Comparison of ENCODE assay signal across 19 cellular contexts in genomic region chrX:39832211-39832610, GRCh38.
DNase-seq lines count a peak whose midpoint lies in the region; ATAC-seq and TF ChIP-seq lines count a peak whose summit lies in the region.
"Had no signal": no experiment of that assay in that cellular context is flagged by ENCODE, and none has a peak within 500 bp of the region (broad histone marks: within the 10 kb centered on the region; RNA-seq: fewer than 3 reads in every experiment).

No MANE protein-coding gene starts in this region.

- H3K27ac Mint-ChIP-seq in neural progenitor cell, result peak overlapping the region; percentile 93
- H3K27ac Mint-ChIP-seq in activated CD8-positive, alpha-beta T cell treated with anti-CD3 and anti-CD28 coated beads, Interleukin-2, amount 10 ng/mL, durations not matched to agents 7 days and 5 days, result no peak overlapping the region
- H3K27ac Mint-ChIP-seq: B cell; CD4-positive, CD25-positive, alpha-beta regulatory T cell; CD8-positive, alpha-beta T cell; GM23338 had no signal

- TF ChIP-seq CTCF in IMR-90 (conservative IDR thresholded peaks at IDR 0.05; ENCODE audit: low read depth, low read length), result no peak
- no peak for TF ChIP-seq CTCF in fibroblast of mammary gland (conservative IDR thresholded peaks at IDR 0.05; ENCODE audit: control insufficient read depth, insufficient read depth, low read depth, low read length)
- TF ChIP-seq CTCF in neural progenitor cell (IDR thresholded peaks at IDR 0.05), result no peak

- H3F3A ChIP-seq in neural progenitor cell (ENCODE audit: low read depth), result no peaks in the 10 kb centered on the region

- H3K9ac ChIP-seq in IMR-90 (ENCODE audit: low read depth, low read length) (no peak overlapping the region), neural progenitor cell (no peak overlapping the region)
- H3K9ac ChIP-seq: BLaER1 had no signal

- dilution Hi-C loops in IMR-90 (cut with HindIII; ENCODE audit: low sequenced_read_pairs, unreplicated experiment), result no loop called here

- no TSS peak for BruUV-seq in IMR-90 (replicated peaks; lab: Mats Ljungman, UMichigan)

- no peak overlapping the region for H3K4ac ChIP-seq in IMR-90 (ENCODE audit: low read depth, low read length)

- peaks cover 12% of the 10 kb centered on the region for H3K27me3 Mint-ChIP-seq in neural progenitor cell (ENCODE audit: insufficient read depth, low read depth)
- no peaks in the 10 kb centered on the region for H3K27me3 Mint-ChIP-seq in activated CD8-positive, alpha-beta T cell treated with anti-CD3 and anti-CD28 coated beads, Interleukin-2, amount 10 ng/mL, durations not matched to agents 7 days and 5 days (ENCODE audit: low read depth)
- H3K27me3 Mint-ChIP-seq: CD4-positive, CD25-positive, alpha-beta regulatory T cell had no signal

- peak overlapping the region; percentile 5 for H2AK9ac ChIP-seq in IMR-90 (replicated peaks; ENCODE audit: low read depth, low read length, poor library complexity)

- H4K91ac ChIP-seq in IMR-90 (ENCODE audit: insufficient read depth, low read depth, low read length), result no peak overlapping the region

- intact Hi-C loops in IMR-90 (cut with micrococcal nuclease), result no loop called here

- TF ChIP-seq RAD21 in IMR-90 (IDR thresholded peaks at IDR 0.05; ENCODE audit: low read length), result no peak

- H2BK120ac ChIP-seq in IMR-90 (ENCODE audit: low read depth, low read length), result no peak overlapping the region

- no peak overlapping the region for H3K18ac ChIP-seq in IMR-90 (ENCODE audit: low read depth, low read length)

- H3K27ac ChIP-seq in IMR-90 (ENCODE audit: insufficient read depth, low read length) (no peak overlapping the region), neural progenitor cell (no peak overlapping the region)
- H3K27ac ChIP-seq: BLaER1, C4-2B had no signal

- no peak overlapping the region for H4K8ac ChIP-seq in IMR-90 (ENCODE audit: low read depth in 2 of 2, low read length in 2 of 2)

- H3K14ac ChIP-seq in IMR-90 (replicated peaks; ENCODE audit: low read depth, low read length), result no peak overlapping the region

- no peak overlapping the region for H3K56ac ChIP-seq in IMR-90 (ENCODE audit: extremely low read depth, insufficient read depth, low read length)

- POLR2A ChIA-PET in IMR-90 (lab: Charles Lee; ENCODE audit: unreplicated experiment), result no interaction called here
- POLR2A ChIA-PET in activated CD8-positive, alpha-beta T cell treated with anti-CD3 and anti-CD28 coated beads, Interleukin-2, amount 10 ng/mL, durations not matched to agents 7 days and 5 days (lab: Charles Lee), result no interaction called here

- no peak overlapping the region for H2BK15ac ChIP-seq in IMR-90 (ENCODE audit: low read depth, low read length)

- no peak overlapping the region for H2BK5ac ChIP-seq in IMR-90 (ENCODE audit: low read depth, low read length, poor library complexity, severe bottlenecking)

- H3K9me1 ChIP-seq in IMR-90 (ENCODE audit: insufficient read depth, low read length), result no peaks in the 10 kb centered on the region

- H3K4me3 ChIP-seq in IMR-90 (ENCODE audit: insufficient read depth, low read depth, low read length) (no peak overlapping the region), fibroblast of mammary gland (ENCODE audit: control insufficient read depth, low read depth, low read length) (no peak overlapping the region), neural progenitor cell (no peak overlapping the region)
- H3K4me3 ChIP-seq: BLaER1, GM12878, GM23338, HAP-1 had no signal

- no peak overlapping the region for H4K5ac ChIP-seq in IMR-90 (ENCODE audit: low read depth, low read length)

- peaks cover 10% of the 10 kb centered on the region for H3K4me1 Mint-ChIP-seq in neural progenitor cell
- no peaks in the 10 kb centered on the region for H3K4me1 Mint-ChIP-seq in activated CD8-positive, alpha-beta T cell treated with anti-CD3 and anti-CD28 coated beads, Interleukin-2, amount 10 ng/mL, durations not matched to agents 7 days and 5 days (ENCODE audit: low read depth)
- H3K4me1 Mint-ChIP-seq: CD4-positive, CD25-positive, alpha-beta regulatory T cell; GM23338 had no signal

- 75% methylated on average over 5 of the region's 11 CpGs; no CpG with 5 or more reads in 1 of the 2 experiments for WGBS in IMR-90 (ENCODE audit: extremely low coverage in 2 of 2, insufficient read length in 1 of 2), 2 experiments

- H3K4me1 ChIP-seq in IMR-90 (ENCODE audit: control insufficient read depth, insufficient read depth, low read length), result no peaks in the 10 kb centered on the region
- peaks cover 3% of the 10 kb centered on the region for H3K4me1 ChIP-seq in neural progenitor cell
- H3K4me1 ChIP-seq: HAP-1 had no signal

- H2AK5ac ChIP-seq in IMR-90 (ENCODE audit: low read depth, low read length), result no peak overlapping the region

- DNase-seq in IMR-90 (no peak), fibroblast of mammary gland (ENCODE audit: low read depth) (peak; percentile 54), neural progenitor cell (ENCODE audit: low spot score) (no peak), HCEC 1CT (no peak), GM19240 (ENCODE audit: insufficient read length, low spot score) (no peak)
- no peak for DNase-seq in activated CD8-positive, alpha-beta T cell treated with anti-CD3 and anti-CD28 coated beads, Interleukin-2, amount 10 ng/mL, durations not matched to agents 7 days and 5 days
- DNase-seq: Caco-2; CD4-positive, CD25-positive, alpha-beta regulatory T cell; CD8-positive, alpha-beta T cell; DMS153; DND-41; EL; GDM1 had no signal

- H3K23ac ChIP-seq in IMR-90 (ENCODE audit: low read depth, low read length), result no peak overlapping the region

- H3K9me3 Mint-ChIP-seq in neural progenitor cell, result peaks cover 15% of the 10 kb centered on the region
- no peaks in the 10 kb centered on the region for H3K9me3 Mint-ChIP-seq in activated CD8-positive, alpha-beta T cell treated with anti-CD3 and anti-CD28 coated beads, Interleukin-2, amount 10 ng/mL, durations not matched to agents 7 days and 5 days (ENCODE audit: insufficient read depth)
- H3K9me3 Mint-ChIP-seq: CD4-positive, CD25-positive, alpha-beta regulatory T cell; CD8-positive, alpha-beta T cell; GM23338 had no signal

- H4K20me1 ChIP-seq in IMR-90 (ENCODE audit: insufficient read depth, low read length) (no peaks in the 10 kb centered on the region), neural progenitor cell (ENCODE audit: low read depth) (no peaks in the 10 kb centered on the region)

- no peaks in the 10 kb centered on the region for H3K36me3 Mint-ChIP-seq in neural progenitor cell
- no peaks in the 10 kb centered on the region for H3K36me3 Mint-ChIP-seq in activated CD8-positive, alpha-beta T cell treated with anti-CD3 and anti-CD28 coated beads, Interleukin-2, amount 10 ng/mL, durations not matched to agents 7 days and 5 days (ENCODE audit: low read depth)
- H3K36me3 Mint-ChIP-seq: CD4-positive, CD25-positive, alpha-beta regulatory T cell; CD8-positive, alpha-beta T cell had no signal

- H3K4me3 Mint-ChIP-seq in neural progenitor cell, result no peak overlapping the region
- H3K4me3 Mint-ChIP-seq in activated CD8-positive, alpha-beta T cell treated with anti-CD3 and anti-CD28 coated beads, Interleukin-2, amount 10 ng/mL, durations not matched to agents 7 days and 5 days, result no peak overlapping the region
- H3K4me3 Mint-ChIP-seq: B cell; CD4-positive, CD25-positive, alpha-beta regulatory T cell; CD8-positive, alpha-beta T cell; GM23338 had no signal

- ATAC-seq in IMR-90 (ENCODE audit: low read depth), result no peak
- ATAC-seq in activated CD8-positive, alpha-beta T cell treated with anti-CD3 and anti-CD28 coated beads, Interleukin-2, amount 10 ng/mL, durations not matched to agents 7 days and 5 days, result no peak
- ATAC-seq: CD8-positive, alpha-beta T cell; GM12878; GM23338 had no signal

- peaks cover 33% of the 10 kb centered on the region for H3K27me3 ChIP-seq in IMR-90 (ENCODE audit: control insufficient read depth, insufficient read depth, low read length)
- H3K27me3 ChIP-seq in neural progenitor cell, result no peaks in the 10 kb centered on the region

- in situ Hi-C loops in IMR-90 (cut with MboI; ENCODE audit: low sequenced_read_pairs), result no loop called here

- H3K9me3 ChIP-seq in IMR-90 (ENCODE audit: control insufficient read depth, insufficient read depth, low read length) (peaks cover 5% of the 10 kb centered on the region; the same call in 1 of the 2 replicates), neural progenitor cell (ENCODE audit: low read depth) (no peaks in the 10 kb centered on the region)
- H3K9me3 ChIP-seq: Caco-2, HAP-1 had no signal

- no peak for TF ChIP-seq POLR2A in IMR-90 (IDR thresholded peaks at IDR 0.05; ENCODE audit: low read depth, low read length)

- H3K4me2 ChIP-seq in IMR-90 (ENCODE audit: low read depth, low read length) (no peak overlapping the region), neural progenitor cell (no peak overlapping the region)
- H3K4me2 ChIP-seq: BLaER1, GM23338 had no signal

- no peak overlapping the region for H2AFZ ChIP-seq in IMR-90 (replicated peaks; ENCODE audit: low read length, poor library complexity)
- no peak overlapping the region for H2AFZ ChIP-seq in neural progenitor cell (replicated peaks)
- H2AFZ ChIP-seq: GM23338 had no signal

- H3K79me2 ChIP-seq in neural progenitor cell (ENCODE audit: low read depth), result no peaks in the 10 kb centered on the region

- H3K36me3 ChIP-seq in IMR-90 (ENCODE audit: control insufficient read depth, insufficient read depth, low read length) (no peaks in the 10 kb centered on the region), neural progenitor cell (no peaks in the 10 kb centered on the region)
- H3K36me3 ChIP-seq: BLaER1, HAP-1 had no signal

- CTCF ChIA-PET in IMR-90 (lab: Yijun Ruan, JAX), result no interaction called here
- CTCF ChIA-PET in activated CD8-positive, alpha-beta T cell treated with anti-CD3 and anti-CD28 coated beads, Interleukin-2, amount 10 ng/mL, durations not matched to agents 7 days and 5 days (lab: Charles Lee), result no interaction called here

- no peaks in the 10 kb centered on the region for H3K79me1 ChIP-seq in IMR-90 (ENCODE audit: low read depth in 1 of 2, low read length in 2 of 2)

- no peak overlapping the region for H2BK20ac ChIP-seq in IMR-90 (ENCODE audit: low read depth, low read length)

TF ChIP-seq in IMR-90, 13 proteins besides CTCF, POLR2A, EP300 and RAD21:
- TF ChIP-seq MXI1 (IDR thresholded peaks at IDR 0.05; ENCODE audit: borderline replicate concordance, low read depth, low read length), result no peak
